13 cellular contexts compared by ENCODE assay signal in the genomic region with DNA sequence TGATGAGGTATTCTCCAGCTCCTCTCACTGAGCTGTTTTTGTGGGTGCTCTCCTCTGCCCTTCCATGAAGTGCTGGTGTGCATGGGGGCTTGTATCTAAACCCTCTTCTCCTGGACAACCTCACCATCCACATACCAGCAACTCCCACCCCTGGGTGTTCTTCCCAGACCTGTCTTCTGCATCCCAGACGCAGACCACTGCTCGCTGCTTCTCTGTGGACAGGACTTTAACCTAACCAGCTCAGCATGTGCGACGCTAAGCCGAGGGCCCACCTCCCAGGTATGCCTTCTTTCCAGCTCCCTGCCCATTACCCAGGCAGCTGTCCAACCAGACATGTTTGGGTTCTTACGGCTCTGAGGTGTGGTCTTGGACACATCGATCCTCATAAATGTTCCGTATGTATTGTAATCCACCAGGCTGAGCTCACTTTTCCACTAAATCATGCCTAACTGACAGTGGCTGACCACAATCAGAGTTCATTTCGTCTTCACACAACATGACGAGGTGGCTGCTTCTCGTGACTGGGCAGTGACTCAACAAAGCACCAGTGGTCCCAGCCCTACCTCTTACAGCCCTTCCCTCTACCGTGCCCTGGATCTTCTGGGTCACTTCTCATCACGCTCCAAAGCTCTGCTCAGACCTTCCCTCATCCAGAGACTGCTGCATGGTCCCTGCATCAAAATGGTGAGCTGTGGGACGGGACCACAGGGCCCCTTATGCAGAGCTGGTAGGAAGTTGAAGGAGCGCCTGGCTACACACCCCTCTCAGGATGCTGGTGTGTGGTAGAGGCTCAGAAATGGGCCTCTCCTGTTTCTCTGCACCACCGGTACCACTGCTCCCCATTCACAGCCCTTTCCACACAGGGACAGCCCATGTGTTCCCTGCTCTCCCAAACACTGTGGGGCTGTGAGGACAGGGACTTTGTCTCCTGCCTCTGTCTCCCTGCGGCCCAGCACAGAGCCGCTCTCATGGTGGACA. TPM values are rescaled to one million over a fixed set of nuclear protein-coding genes. Genes with fewer than 3 reads are reported as not detected.
DNase-seq lines count a peak whose midpoint lies in the region; ATAC-seq and TF ChIP-seq lines count a peak whose summit lies in the region.
"Had no signal": no experiment of that assay in that cellular context is flagged by ENCODE, and none has a peak within 500 bp of the region (broad histone marks: within the 10 kb centered on the region; RNA-seq: fewer than 3 reads in every experiment).

No MANE protein-coding gene starts in this region.

- no peak overlapping the region for H3K4me3 Mint-ChIP-seq in T-cell
- H3K4me3 Mint-ChIP-seq in stimulated activated naive B cell treated with anti-CD40 and anti-IgM and Interleukin-4, amounts not matched to agents 10 μg/mL and 1 μg/mL and 100 μg/mL, for 72 hours = no peak overlapping the region
- H3K4me3 Mint-ChIP-seq: activated CD4-positive, alpha-beta T cell treated with anti-CD3 and anti-CD28 coated beads, Interleukin-2, amount 10 ng/mL, durations not matched to agents 7 days and 5 days had no signal

- H3K36me3 Mint-ChIP-seq in T-cell = no peaks in the 10 kb centered on the region
- no peaks in the 10 kb centered on the region for H3K36me3 Mint-ChIP-seq in stimulated activated naive B cell treated with anti-CD40 and anti-IgM and Interleukin-4, amounts not matched to agents 10 μg/mL and 1 μg/mL and 100 μg/mL, for 72 hours

- peaks cover 0 to 10% of the 10 kb centered on the region in 2 donors for H3K27me3 Mint-ChIP-seq in T-cell
- H3K27me3 Mint-ChIP-seq in stimulated activated naive B cell treated with anti-CD40 and anti-IgM and Interleukin-4, amounts not matched to agents 10 μg/mL and 1 μg/mL and 100 μg/mL, for 72 hours = peaks cover 20 to 37% of the 10 kb centered on the region in 2 donors

- H3K4me1 Mint-ChIP-seq in T-cell = peaks cover 12 to 16% (median 13%) of the 10 kb centered on the region in 3 donors
- peaks cover 6 to 14% of the 10 kb centered on the region in 2 donors for H3K4me1 Mint-ChIP-seq in stimulated activated naive B cell treated with anti-CD40 and anti-IgM and Interleukin-4, amounts not matched to agents 10 μg/mL and 1 μg/mL and 100 μg/mL, for 72 hours

- CTCF ChIA-PET in T-cell (lab: Charles Lee) = no interaction called here

- no peak for ATAC-seq in T-cell (replicated peaks in 1 of 4)
- no peak for ATAC-seq in stimulated activated naive B cell treated with anti-CD40 and anti-IgM and Interleukin-4, amounts not matched to agents 10 μg/mL and 1 μg/mL and 100 μg/mL, for 72 hours (replicated peaks)

- no peak for TF ChIP-seq CTCF in coronary artery (IDR thresholded peaks at IDR 0.05)

- DNase-seq in A172 (ENCODE audit: low spot score) (peak; percentile 95), HK-2 (ENCODE audit: unreplicated experiment) (peak; percentile 72), amniotic epithelial cell (ENCODE audit: low read depth) (peak; percentile 82), kidney glomerular epithelial cell (lab: John Stamatoyannopoulos, UW) (peak; percentile 63), T-cell (no peak), coronary artery (ENCODE audit: low spot score) (no peak), SHP77 (lab: John Stamatoyannopoulos, UW) (no peak)
- DNase-seq in stimulated activated naive B cell treated with anti-CD40 and anti-IgM and Interleukin-4, amounts not matched to agents 10 μg/mL and 1 μg/mL and 100 μg/mL, for 72 hours = no peak
- DNase-seq: activated CD4-positive, alpha-beta T cell treated with anti-CD3 and anti-CD28 coated beads, Interleukin-2, amount 10 ng/mL, durations not matched to agents 7 days and 5 days; activated naive CD4-positive, alpha-beta T cell treated with anti-CD3 and anti-CD28 coated beads, Interleukin-2, amount 50 U/mL, for 16 hours; MM.1S; NCI-H510A treated with DMSO at 0.1 percent for 48 hours had no signal

- H3K9me3 Mint-ChIP-seq in T-cell = no peaks in the 10 kb centered on the region
- H3K9me3 Mint-ChIP-seq in stimulated activated naive B cell treated with anti-CD40 and anti-IgM and Interleukin-4, amounts not matched to agents 10 μg/mL and 1 μg/mL and 100 μg/mL, for 72 hours = no peaks in the 10 kb centered on the region
- H3K9me3 Mint-ChIP-seq: activated CD4-positive, alpha-beta T cell treated with anti-CD3 and anti-CD28 coated beads, Interleukin-2, amount 10 ng/mL, durations not matched to agents 7 days and 5 days had no signal

- H3K27ac Mint-ChIP-seq in T-cell = no peak overlapping the region
- H3K27ac Mint-ChIP-seq in stimulated activated naive B cell treated with anti-CD40 and anti-IgM and Interleukin-4, amounts not matched to agents 10 μg/mL and 1 μg/mL and 100 μg/mL, for 72 hours = no peak overlapping the region
- H3K27ac Mint-ChIP-seq: activated CD4-positive, alpha-beta T cell treated with anti-CD3 and anti-CD28 coated beads, Interleukin-2, amount 10 ng/mL, durations not matched to agents 7 days and 5 days had no signal

- POLR2A ChIA-PET in T-cell (lab: Charles Lee) = no interaction called here

- no peak overlapping the region for H3K4me3 ChIP-seq in coronary artery
- H3K4me3 ChIP-seq: smooth muscle cell had no signal

- H3K27ac ChIP-seq in coronary artery = no peak overlapping the region

RNA-seq across cellular contexts. Expression of gene PTGES2, which starts 9.6 kb away (rescaled TPM):
- total RNA-seq in A172 (2014; rRNA removed; shearing (Covaris generic)) = 84.2 and 87.7 TPM in 2 replicates
- total RNA-seq in T-cell = 10 to 100 TPM; 60.2 to 91.7 (median 79.2) TPM

RNA-seq across cellular contexts. Expression of gene LCN2, which starts 12.1 kb away (rescaled TPM):
- 0.14 and 1.1 TPM in 2 replicates for total RNA-seq in A172 (2014; rRNA removed; shearing (Covaris generic))
- not detected for total RNA-seq in T-cell
- total RNA-seq: activated CD4-positive, alpha-beta T cell treated with anti-CD3 and anti-CD28 coated beads, Interleukin-2, amount 10 ng/mL, durations not matched to agents 7 days and 5 days; smooth muscle cell had no signal

RNA-seq across cellular contexts. Expression of gene BBLN, which starts 23.0 kb away (rescaled TPM):
- 146 and 238 TPM in 2 replicates for total RNA-seq in A172 (2014; rRNA removed; shearing (Covaris generic))
- 10 to 100 TPM; 50.0 to 85.9 (median 81.4) TPM for total RNA-seq in T-cell

RNA-seq across cellular contexts. Expression of gene CIZ1, which starts 54.3 kb away (rescaled TPM):
- 60.6 and 70.1 TPM in 2 replicates for total RNA-seq in A172 (2014; rRNA removed; shearing (Covaris generic))
- total RNA-seq in T-cell = 100 to 1,000 TPM; 143 to 163 (median 150) TPM

Comparison
In these comparisons a context has a peak if more than half of its experiments do, and no peak if none do; other contexts are left out.
1. DNase-seq: peak in A172 (single experiment), HK-2 (single experiment), amniotic epithelial cell (single experiment) and kidney glomerular epithelial cell (single experiment); none in T-cell (0 of 34), coronary artery (single experiment), stimulated activated naive B cell treated with anti-CD40 and anti-IgM and Interleukin-4, amounts not matched to agents 10 μg/mL and 1 μg/mL and 100 μg/mL, for 72 hours (single experiment) and SHP77 (0 of 2).